Comparison of ENCODE assay signal across 28 cellular contexts in genomic region chr7:138519061-138519798, GRCh38.
"Had no signal": no experiment of that assay in that cellular context is flagged by ENCODE, and none has a peak within 500 bp of the region (broad histone marks: within the 10 kb centered on the region; RNA-seq: fewer than 3 reads in every experiment).

No MANE protein-coding gene starts in this region.

- DNase-seq: activated CD4-positive, alpha-beta T cell treated with anti-CD3 and anti-CD28 coated beads for 48 hours; activated CD4-positive, alpha-beta T cell treated with anti-CD3 and anti-CD28 coated beads, Interleukin-2, amount 50 U/mL, for 48 hours; activated CD8-positive, alpha-beta memory T cell treated with anti-CD3 and anti-CD28 coated beads for 24 hours; activated effector memory CD4-positive, alpha-beta T cell treated with Interleukin-2 at 50 U/mL for 16 hours; activated naive CD4-positive, alpha-beta T cell treated with Interleukin-2 at 50 U/mL for 16 hours; cerebellar nuclear complex; cortex of kidney; foreskin fibroblast; heart right ventricle; islet precursor cell; left cardiac atrium; left ventricle myocardium superior; naive thymus-derived CD4-positive, alpha-beta T cell; sigmoid colon; small intestine; stimulated activated CD4-positive, alpha-beta T cell treated with anti-CD3 and anti-CD28 coated beads, Interleukin-4, amount 100 ng/mL, for 24 hours; T-helper 9 cell; thyroid gland; upper lobe of right lung; WERI-Rb-1 had no signal

- H3K4me3 Mint-ChIP-seq: activated naive CD8-positive, alpha-beta T cell; mesothelial cell of epicardium; naive thymus-derived CD4-positive, alpha-beta T cell; stimulated activated effector memory CD8-positive, alpha-beta T cell treated with anti-CD3 and anti-CD28 coated beads, Interleukin-12 subunit alpha, Interleukin-12 subunit beta, amount 100 ng/mL, for 72 hours; stimulated activated naive CD8-positive, alpha-beta T cell treated with anti-CD3 and anti-CD28 coated beads, Interleukin-15, Interleukin-2, amounts not matched to agents 100 ng/mL and 50 ng/mL, for 24 hours; T-helper 1 cell treated with Interleukin-12 subunit alpha and Interleukin-12 subunit beta and Interleukin-4 antibody, amounts not matched to agents 30 μg/mL and 1 μg/mL, for 36 hours had no signal

- H3K27me3 ChIP-seq: heart right ventricle, sigmoid colon, thyroid gland, upper lobe of right lung had no signal

- H3K27me3 Mint-ChIP-seq: activated naive CD8-positive, alpha-beta T cell; naive thymus-derived CD4-positive, alpha-beta T cell; stimulated activated naive CD8-positive, alpha-beta T cell treated with anti-CD3 and anti-CD28 coated beads, Interleukin-15, Interleukin-2, amounts not matched to agents 100 ng/mL and 50 ng/mL, for 24 hours had no signal

- H3K27ac ChIP-seq: heart right ventricle, sigmoid colon, thyroid gland, upper lobe of right lung, WERI-Rb-1 had no signal

- FAIRE-seq: bronchial epithelial cell, small intestine had no signal

- H3K4me3 ChIP-seq: heart right ventricle, sigmoid colon, thyroid gland, upper lobe of right lung had no signal

- H3K9me3 ChIP-seq: heart right ventricle, sigmoid colon, thyroid gland, upper lobe of right lung had no signal

- H3K27ac Mint-ChIP-seq: stimulated activated effector memory CD8-positive, alpha-beta T cell treated with anti-CD3 and anti-CD28 coated beads, Interleukin-12 subunit alpha, Interleukin-12 subunit beta, amount 100 ng/mL, for 72 hours; stimulated activated naive CD8-positive, alpha-beta T cell treated with anti-CD3 and anti-CD28 coated beads, Interleukin-15, Interleukin-2, amounts not matched to agents 100 ng/mL and 50 ng/mL, for 24 hours; T-helper 1 cell treated with Interleukin-12 subunit alpha and Interleukin-12 subunit beta and Interleukin-4 antibody, amounts not matched to agents 30 μg/mL and 1 μg/mL, for 36 hours had no signal

- H3K9me3 Mint-ChIP-seq: mesothelial cell of epicardium; stimulated activated naive CD8-positive, alpha-beta T cell treated with anti-CD3 and anti-CD28 coated beads, Interleukin-15, Interleukin-2, amounts not matched to agents 100 ng/mL and 50 ng/mL, for 24 hours; T-helper 1 cell treated with Interleukin-12 subunit alpha and Interleukin-12 subunit beta and Interleukin-4 antibody, amounts not matched to agents 30 μg/mL and 1 μg/mL, for 36 hours had no signal

- H3K4me1 ChIP-seq: sigmoid colon, thyroid gland, upper lobe of right lung had no signal

- ATAC-seq: activated CD4-positive, CD25-positive, alpha-beta regulatory T cell treated with anti-CD3 and anti-CD28 coated beads, Interleukin-2, amount 50 U/mL, for 24 hours; esophagus mucosa; heart right ventricle; left cardiac atrium; left ventricle myocardium superior; naive thymus-derived CD4-positive, alpha-beta T cell; stimulated activated effector memory CD8-positive, alpha-beta T cell treated with anti-CD3 and anti-CD28 coated beads, Interleukin-12 subunit alpha, Interleukin-12 subunit beta, amount 100 ng/mL, for 72 hours; upper lobe of right lung had no signal
